Comparison of ENCODE assay signal across 26 cellular contexts in genomic region chr9:31605164-31605563, GRCh38.
"Had no signal": no experiment of that assay in that cellular context is flagged by ENCODE, and none has a peak within 500 bp of the region (broad histone marks: within the 10 kb centered on the region; RNA-seq: fewer than 3 reads in every experiment).

No MANE protein-coding gene starts in this region.

- ATAC-seq: natural killer cell; psoas muscle; right cardiac atrium; right lobe of liver; stimulated activated effector memory CD8-positive, alpha-beta T cell treated with anti-CD3 and anti-CD28 coated beads, Interleukin-12 subunit alpha, Interleukin-12 subunit beta, amount 100 ng/mL, for 72 hours; stimulated activated naive B cell treated with anti-CD40 and anti-IgM and Interleukin-4, amounts not matched to agents 10 μg/mL and 1 μg/mL and 100 μg/mL, for 72 hours had no signal

- H3K4me1 ChIP-seq: neural progenitor cell, parathyroid adenoma, psoas muscle, right lobe of liver, sigmoid colon, stomach, thyroid gland, tibial nerve, vagina had no signal

- H3K9ac ChIP-seq: neural progenitor cell, parathyroid adenoma had no signal

- H3K27ac ChIP-seq: neural progenitor cell, ovary, parathyroid adenoma, psoas muscle, right lobe of liver, sigmoid colon, stomach, thoracic aorta, thyroid gland, tibial nerve, upper lobe of left lung, vagina had no signal

- H3K9me3 ChIP-seq: ovary, psoas muscle, right lobe of liver, sigmoid colon, stomach, thoracic aorta, thyroid gland, upper lobe of left lung, vagina had no signal

- H3K27me3 ChIP-seq: neural progenitor cell, ovary, right lobe of liver, sigmoid colon, stomach, thyroid gland, tibial nerve, upper lobe of left lung, vagina had no signal

- FAIRE-seq: small intestine, urothelium cell line had no signal

- H3K36me3 ChIP-seq: neural progenitor cell, ovary, right lobe of liver, sigmoid colon, stomach, thoracic aorta, thyroid gland, tibial nerve, upper lobe of left lung, vagina had no signal

- H3K79me2 ChIP-seq: parathyroid adenoma had no signal

- H2AFZ ChIP-seq: neural progenitor cell, parathyroid adenoma had no signal

- H3K4me3 ChIP-seq: neural progenitor cell, ovary, psoas muscle, right lobe of liver, sigmoid colon, stomach, thoracic aorta, thyroid gland, tibial nerve, upper lobe of left lung, vagina had no signal

- DNase-seq: natural killer cell; occipital lobe; ovary; posterior cingulate gyrus; psoas muscle; right cardiac atrium; right lobe of liver; sigmoid colon; small intestine; stimulated activated CD4-positive, alpha-beta T cell treated with anti-CD3 and anti-CD28 coated beads, Interleukin-15, amount 100 ng/mL, for 24 hours; stimulated activated CD4-positive, alpha-beta T cell treated with anti-CD3 and anti-CD28 coated beads, Interleukin-2, amount 100 ng/mL, for 24 hours; stimulated activated CD4-positive, alpha-beta T cell treated with anti-CD3 and anti-CD28 coated beads, Interleukin-2, amount 100 ng/mL, for 48 hours; stimulated activated CD4-positive, alpha-beta T cell treated with anti-CD3 and anti-CD28 coated beads, Interleukin-4, amount 100 ng/mL, for 24 hours; stimulated activated naive B cell treated with anti-CD40 and anti-IgM and Interleukin-4, amounts not matched to agents 10 μg/mL and 1 μg/mL and 100 μg/mL, for 72 hours; stimulated activated naive CD4-positive, alpha-beta T cell treated with Interleukin-2 at 50 U/mL for 16 hours; stomach; thyroid gland; trophoblast cell; upper lobe of left lung had no signal

- H3K4me2 ChIP-seq: neural progenitor cell had no signal
